16 cellular contexts compared by ENCODE assay signal in genomic region chr11:124285610-124286344, GRCh38. TPM values are rescaled to one million over a fixed set of nuclear protein-coding genes. Genes with fewer than 3 reads are reported as not detected.
A peak's percentile ranks its signal among the peaks of the same experiment; 100 is the strongest.
DNase-seq lines count a peak whose midpoint lies in the region; ATAC-seq, FAIRE-seq and TF ChIP-seq lines count a peak whose summit lies in the region.
"Had no signal": no experiment of that assay in that cellular context is flagged by ENCODE, and none has a peak within 500 bp of the region (broad histone marks: within the 10 kb centered on the region; RNA-seq: fewer than 3 reads in every experiment).

No MANE protein-coding gene starts in this region.

- no peaks in the 10 kb centered on the region for H3K36me3 ChIP-seq in keratinocyte (ENCODE audit: control insufficient read depth in 2 of 2, extremely low read depth in 1 of 2, insufficient read depth in 2 of 2, low read length in 2 of 2)

- in situ Hi-C loops in astrocyte of the spinal cord (cut with HindIII; ENCODE audit: low sequenced_read_pairs) = no loop called here

- CTCF ChIA-PET in GM10248 (lab: Yijun Ruan, JAX) = no interaction called here

- no peak overlapping the region for H2AFZ ChIP-seq in keratinocyte (ENCODE audit: control insufficient read depth, low read length)

- H3K27me3 Mint-ChIP-seq in endothelial cell (ENCODE audit: unreplicated experiment) = no peaks in the 10 kb centered on the region
- H3K27me3 Mint-ChIP-seq: central memory CD8-positive, alpha-beta T cell had no signal

- TF ChIP-seq CTCF in LNCaP clone FGC (IDR thresholded peaks at IDR 0.05; ENCODE audit: control insufficient read depth, extremely low read depth, insufficient read depth) (no peak), astrocyte of the spinal cord (IDR thresholded peaks at IDR 0.05; ENCODE audit: low read depth, low read length) (no peak), keratinocyte (optimal IDR thresholded peaks at IDR 0.05 in 1 of 3, IDR thresholded peaks at IDR 0.05 in 1 of 3, conservative IDR thresholded peaks at IDR 0.05 in 1 of 3; ENCODE audit: extremely low read depth in 1 of 3, insufficient read depth in 2 of 3, low read length in 3 of 3) (no peak), GM10248 (IDR thresholded peaks at IDR 0.05; ENCODE audit: control extremely low read depth, extremely low read depth, low read depth, missing control alignments) (no peak), endothelial cell (IDR thresholded peaks at IDR 0.05; ENCODE audit: unreplicated experiment) (no peak)

- no peaks in the 10 kb centered on the region for H3K27me3 ChIP-seq in keratinocyte (ENCODE audit: control insufficient read depth, extremely low read depth, insufficient read depth, low read length)

- H3K4me1 ChIP-seq in keratinocyte (ENCODE audit: control insufficient read depth, extremely low read depth, insufficient read depth, low read length) = peaks cover 7% of the 10 kb centered on the region

- FAIRE-seq in keratinocyte (lab: Jason Lieb, UNC) = peak; percentile 81
- FAIRE-seq: islet of Langerhans had no signal

- no peaks in the 10 kb centered on the region for H3K79me2 ChIP-seq in keratinocyte (ENCODE audit: control insufficient read depth, insufficient read depth, low read length)

- no peaks in the 10 kb centered on the region for H3K36me3 Mint-ChIP-seq in endothelial cell (ENCODE audit: low read depth, unreplicated experiment)

- DNase-seq in DMS53 treated with DMSO at 0.1 percent for 48 hours (lab: John Stamatoyannopoulos, UW; ENCODE audit: unreplicated experiment) (peak; percentile 11), LNCaP clone FGC (ENCODE audit: low read depth) (peak; percentile 53), astrocyte of the spinal cord (ENCODE audit: low read depth, low spot score) (peak; percentile 82), keratinocyte (ENCODE audit: low read depth, low spot score) (peak; percentile 33), NCI-H1048 (lab: John Stamatoyannopoulos, UW) (no peak), GM10248 (ENCODE audit: extremely low spot score) (no peak), endothelial cell (ENCODE audit: low spot score) (no peak), left lobe of liver (ENCODE audit: low spot score) (no peak)
- DNase-seq: activated CD4-positive, alpha-beta T cell treated with anti-CD3 and anti-CD28 coated beads, Interleukin-2, amount 50 U/mL, for 1 hour; NCI-H2171; OCI-M1; right cardiac atrium; substantia nigra had no signal

- no peak for ATAC-seq in left lobe of liver
- ATAC-seq: right cardiac atrium had no signal

- H3K4me2 ChIP-seq in keratinocyte (ENCODE audit: control insufficient read depth, extremely low read depth, insufficient read depth, low read depth, low read length) = peak overlapping the region; percentile 75

- no peaks in the 10 kb centered on the region for H3K9me3 ChIP-seq in keratinocyte (ENCODE audit: control insufficient read depth, low read depth, low read length)

- peak overlapping the region; percentile 60 for H3K27ac ChIP-seq in keratinocyte (ENCODE audit: control insufficient read depth, insufficient read depth, low read length)

- no peaks in the 10 kb centered on the region for H3K9me3 Mint-ChIP-seq in endothelial cell (ENCODE audit: unreplicated experiment)

- no peak overlapping the region for H3K9ac ChIP-seq in keratinocyte (ENCODE audit: control insufficient read depth, extremely low read depth, insufficient read depth, low read length)

- H3K27ac Mint-ChIP-seq in endothelial cell (ENCODE audit: unreplicated experiment) = no peak overlapping the region
- H3K27ac Mint-ChIP-seq: T-helper 2 cell treated with Interferon-gamma antibody and Interleukin-4, amounts not matched to agents 5 μg/mL and 100 μg/mL, for 36 hours had no signal

- POLR2A ChIA-PET in GM10248 (lab: Yijun Ruan, JAX) = no interaction called here

- no peaks in the 10 kb centered on the region for H4K20me1 ChIP-seq in keratinocyte (ENCODE audit: control insufficient read depth, extremely low read depth, insufficient read depth, low read length)

- no peak overlapping the region for H3K4me3 Mint-ChIP-seq in endothelial cell (ENCODE audit: unreplicated experiment)
- H3K4me3 Mint-ChIP-seq: central memory CD8-positive, alpha-beta T cell; T-helper 2 cell treated with Interferon-gamma antibody and Interleukin-4, amounts not matched to agents 5 μg/mL and 100 μg/mL, for 36 hours had no signal

- H3K4me1 Mint-ChIP-seq in endothelial cell (ENCODE audit: unreplicated experiment) = no peaks in the 10 kb centered on the region
- H3K4me1 Mint-ChIP-seq: central memory CD8-positive, alpha-beta T cell had no signal

- no peaks in the 10 kb centered on the region for H3K9me1 ChIP-seq in keratinocyte (ENCODE audit: control insufficient read depth, extremely low read depth, insufficient read depth, low read length)

- H3K4me3 ChIP-seq in LNCaP clone FGC (ENCODE audit: low read depth, low read length) (no peak overlapping the region), astrocyte of the spinal cord (ENCODE audit: low read depth, low read length) (no peak overlapping the region), keratinocyte (ENCODE audit: control insufficient read depth in 2 of 3, extremely low read depth in 1 of 3, insufficient read depth in 2 of 3, low read depth in 1 of 3, low read length in 3 of 3) (peak overlapping the region in 1 of 3 experiments; percentile 36)

- dilution Hi-C loops in keratinocyte (cut with MboI; ENCODE audit: extremely low pct_ligation_motif_present, low sequenced_read_pairs) = no loop called here

RNA-seq across cellular contexts. Expression of gene OR8D1, which starts 28.0 kb away (rescaled TPM):
- polyA plus RNA-seq in keratinocyte = not detected in 3 replicates
- not detected for polyA plus RNA-seq in keratinocyte (2011; ENCODE audit: low read depth)
- not detected in 2 replicates for polyA plus RNA-seq in keratinocyte (2011; cell fraction: cytosol; rRNA removed)
- not detected in 2 replicates for polyA plus RNA-seq in keratinocyte (2011; cell fraction: nucleus; rRNA removed)
- not detected in 2 replicates for polyA plus RNA-seq in keratinocyte (2012; ENCODE audit: low replicate concordance)
- polyA minus RNA-seq in keratinocyte = not detected in 3 replicates
- polyA minus RNA-seq in keratinocyte (2011; cell fraction: cytosol; rRNA and poly(A)+ RNA removed) = not detected
- polyA minus RNA-seq in keratinocyte (2011; cell fraction: nucleus; rRNA and poly(A)+ RNA removed) = not detected in 2 replicates
- total RNA-seq in endothelial cell (ENCODE audit: unreplicated experiment) (not detected), left lobe of liver (not detected)
- total RNA-seq: right cardiac atrium had no signal
- polyA plus RNA-seq: right cardiac atrium had no signal

RNA-seq across cellular contexts. Expression of gene OR8G5, which starts 29.6 kb away (rescaled TPM):
- polyA plus RNA-seq in keratinocyte = 0.06 TPM in 1 of 3 replicates, not detected in the others
- polyA plus RNA-seq in keratinocyte (2011; ENCODE audit: low read depth) = not detected
- polyA plus RNA-seq in keratinocyte (2011; cell fraction: cytosol; rRNA removed) = 0.10 TPM in 1 of 2 replicates, not detected in the other
- 0.19 TPM in 1 of 2 replicates, not detected in the other for polyA plus RNA-seq in keratinocyte (2011; cell fraction: nucleus; rRNA removed)
- not detected in 2 replicates for polyA plus RNA-seq in keratinocyte (2012; ENCODE audit: low replicate concordance)
- not detected in 3 replicates for polyA minus RNA-seq in keratinocyte
- polyA minus RNA-seq in keratinocyte (2011; cell fraction: cytosol; rRNA and poly(A)+ RNA removed) = not detected
- not detected in 2 replicates for polyA minus RNA-seq in keratinocyte (2011; cell fraction: nucleus; rRNA and poly(A)+ RNA removed)
- total RNA-seq in endothelial cell (ENCODE audit: unreplicated experiment) = 0.18 TPM
- not detected for total RNA-seq in left lobe of liver
- total RNA-seq: right cardiac atrium had no signal
- polyA plus RNA-seq: right cardiac atrium had no signal

RNA-seq across cellular contexts. Expression of gene OR8D2, which starts 34.2 kb away (rescaled TPM):
- polyA plus RNA-seq in keratinocyte = not detected in 3 replicates
- polyA plus RNA-seq in keratinocyte (2011; ENCODE audit: low read depth) = not detected
- not detected in 2 replicates for polyA plus RNA-seq in keratinocyte (2011; cell fraction: cytosol; rRNA removed)
- not detected in 2 replicates for polyA plus RNA-seq in keratinocyte (2011; cell fraction: nucleus; rRNA removed)
- polyA plus RNA-seq in keratinocyte (2012; ENCODE audit: low replicate concordance) = not detected in 2 replicates
- polyA minus RNA-seq in keratinocyte = not detected in 3 replicates
- polyA minus RNA-seq in keratinocyte (2011; cell fraction: cytosol; rRNA and poly(A)+ RNA removed) = not detected
- polyA minus RNA-seq in keratinocyte (2011; cell fraction: nucleus; rRNA and poly(A)+ RNA removed) = not detected in 2 replicates
- total RNA-seq in endothelial cell (ENCODE audit: unreplicated experiment) (not detected), left lobe of liver (not detected)
- total RNA-seq: right cardiac atrium had no signal
- polyA plus RNA-seq: right cardiac atrium had no signal

RNA-seq across cellular contexts. Expression of gene OR8G1, which starts 44.9 kb away (rescaled TPM):
- not detected in 3 replicates for polyA plus RNA-seq in keratinocyte
- not detected for polyA plus RNA-seq in keratinocyte (2011; ENCODE audit: low read depth)
- not detected in 2 replicates for polyA plus RNA-seq in keratinocyte (2011; cell fraction: cytosol; rRNA removed)
- not detected in 2 replicates for polyA plus RNA-seq in keratinocyte (2011; cell fraction: nucleus; rRNA removed)
- polyA plus RNA-seq in keratinocyte (2012; ENCODE audit: low replicate concordance) = not detected in 2 replicates
- polyA minus RNA-seq in keratinocyte = not detected in 3 replicates
- not detected for polyA minus RNA-seq in keratinocyte (2011; cell fraction: cytosol; rRNA and poly(A)+ RNA removed)
- not detected in 2 replicates for polyA minus RNA-seq in keratinocyte (2011; cell fraction: nucleus; rRNA and poly(A)+ RNA removed)
- 0.13 TPM for total RNA-seq in endothelial cell (ENCODE audit: unreplicated experiment)
- total RNA-seq in left lobe of liver = not detected
- total RNA-seq: right cardiac atrium had no signal
- polyA plus RNA-seq: right cardiac atrium had no signal

Comparison
In these comparisons a context has a peak if more than half of its experiments do, and no peak if none do; other contexts are left out.
1. DNase-seq: peak in DMS53 treated with DMSO at 0.1 percent for 48 hours (single experiment), LNCaP clone FGC (single experiment), astrocyte of the spinal cord (single experiment) and keratinocyte (single experiment); none in NCI-H1048 (single experiment), GM10248 (single experiment), endothelial cell (single experiment) and left lobe of liver (single experiment).